In genomic region chr10:107071301-107071700, GRCh38 we compare ENCODE assay signal across 1 cellular context.
TF ChIP-seq lines count a peak whose summit lies in the region.

No MANE protein-coding gene starts in this region.

TF ChIP-seq in K562, 482 proteins besides CTCF, POLR2A, EP300 and RAD21 (continued from another document):
- TF ChIP-seq, protein P1, sequence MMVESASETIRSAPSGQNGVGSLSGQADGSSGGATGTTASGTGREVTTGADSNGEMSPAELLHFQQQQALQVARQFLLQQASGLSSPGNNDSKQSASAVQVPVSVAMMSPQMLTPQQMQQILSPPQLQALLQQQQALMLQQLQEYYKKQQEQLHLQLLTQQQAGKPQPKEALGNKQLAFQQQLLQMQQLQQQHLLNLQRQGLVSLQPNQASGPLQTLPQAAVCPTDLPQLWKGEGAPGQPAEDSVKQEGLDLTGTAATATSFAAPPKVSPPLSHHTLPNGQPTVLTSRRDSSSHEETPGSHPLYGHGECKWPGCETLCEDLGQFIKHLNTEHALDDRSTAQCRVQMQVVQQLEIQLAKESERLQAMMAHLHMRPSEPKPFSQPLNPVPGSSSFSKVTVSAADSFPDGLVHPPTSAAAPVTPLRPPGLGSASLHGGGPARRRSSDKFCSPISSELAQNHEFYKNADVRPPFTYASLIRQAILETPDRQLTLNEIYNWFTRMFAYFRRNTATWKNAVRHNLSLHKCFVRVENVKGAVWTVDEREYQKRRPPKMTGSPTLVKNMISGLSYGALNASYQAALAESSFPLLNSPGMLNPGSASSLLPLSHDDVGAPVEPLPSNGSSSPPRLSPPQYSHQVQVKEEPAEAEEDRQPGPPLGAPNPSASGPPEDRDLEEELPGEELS (CRISPR knock-in tag; IDR thresholded peaks at IDR 0.05; ENCODE audit: borderline replicate concordance): no peak
